In the genomic region with DNA sequence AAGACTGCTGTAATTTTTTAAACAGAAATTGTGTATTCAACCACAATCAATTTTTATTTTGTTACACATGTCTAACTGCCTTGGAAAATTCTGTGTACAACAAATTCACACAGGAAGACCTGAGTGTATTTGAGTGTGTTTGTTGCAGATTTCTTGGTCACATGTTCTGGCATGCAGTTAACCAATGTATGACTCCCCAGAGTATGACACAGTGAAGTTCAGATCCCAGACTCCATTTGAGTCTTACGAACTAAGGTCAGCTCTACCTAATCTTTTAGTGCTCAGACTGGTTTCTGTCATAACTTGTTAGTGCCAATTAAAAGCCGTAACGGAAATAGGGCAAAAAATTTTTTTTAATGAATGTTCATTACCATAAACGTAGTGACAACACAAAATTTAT, we compare ENCODE assay signal across 23 cellular contexts.
"Had no signal": no experiment of that assay in that cellular context is flagged by ENCODE, and none has a peak within 500 bp of the region (broad histone marks: within the 10 kb centered on the region; RNA-seq: fewer than 3 reads in every experiment).

No MANE protein-coding gene starts in this region.

- FAIRE-seq: endothelial cell of umbilical vein had no signal

- H3K4me3 Mint-ChIP-seq: endodermal cell; immature natural killer cell; naive B cell; nephron progenitor cell; stimulated activated naive B cell treated with anti-CD40 and anti-IgM and Interleukin-4, amounts not matched to agents 10 μg/mL and 1 μg/mL and 100 μg/mL, for 72 hours; stimulated activated naive CD8-positive, alpha-beta T cell treated with anti-CD3 and anti-CD28 coated beads, Interleukin-15, amount 100 ng/mL, for 72 hours; type B pancreatic cell had no signal

- H3K27ac Mint-ChIP-seq: endodermal cell; immature natural killer cell; naive B cell; nephron progenitor cell; stimulated activated naive B cell treated with anti-CD40 and anti-IgM and Interleukin-4, amounts not matched to agents 10 μg/mL and 1 μg/mL and 100 μg/mL, for 72 hours; stimulated activated naive CD8-positive, alpha-beta T cell treated with anti-CD3 and anti-CD28 coated beads, Interleukin-15, amount 100 ng/mL, for 72 hours; type B pancreatic cell had no signal

- H3K27ac ChIP-seq: coronary artery, parathyroid adenoma, psoas muscle, right lobe of liver, spleen had no signal

- H3K9me3 ChIP-seq: esophagus muscularis mucosa, psoas muscle, right lobe of liver, spleen had no signal

- H3K27me3 ChIP-seq: esophagus muscularis mucosa, right lobe of liver had no signal

- DNase-seq: effector CD4-positive, alpha-beta T cell; endodermal cell; immature natural killer cell; left colon; left ventricle myocardium superior; mesendoderm; naive B cell; nephron progenitor cell; psoas muscle; retina; right lobe of liver; spleen; stimulated activated CD4-positive, alpha-beta T cell treated with anti-CD3 and anti-CD28 coated beads, Interleukin-2, amount 100 ng/mL, for 24 hours; stimulated activated CD4-positive, alpha-beta T cell treated with anti-CD3 and anti-CD28 coated beads, Interleukin-4, amount 100 ng/mL, for 4 hours; stimulated activated naive B cell treated with anti-CD40 and anti-IgM and Interleukin-4, amounts not matched to agents 10 μg/mL and 1 μg/mL and 100 μg/mL, for 72 hours; stimulated activated naive CD8-positive, alpha-beta T cell treated with anti-CD3 and anti-CD28 coated beads, Interleukin-15, amount 100 ng/mL, for 72 hours; substantia nigra had no signal

- H3K9ac ChIP-seq: parathyroid adenoma had no signal

- ATAC-seq: left colon; left ventricle myocardium superior; psoas muscle; right lobe of liver; stimulated activated naive B cell treated with anti-CD40 and anti-IgM and Interleukin-4, amounts not matched to agents 10 μg/mL and 1 μg/mL and 100 μg/mL, for 72 hours; stimulated activated naive CD8-positive, alpha-beta T cell treated with anti-CD3 and anti-CD28 coated beads, Interleukin-15, amount 100 ng/mL, for 72 hours had no signal

- H3K4me1 ChIP-seq: parathyroid adenoma had no signal

- H3K4me3 ChIP-seq: coronary artery, esophagus muscularis mucosa, lung, psoas muscle, right lobe of liver, spleen had no signal

- H3K9me3 Mint-ChIP-seq: endodermal cell; stimulated activated naive CD8-positive, alpha-beta T cell treated with anti-CD3 and anti-CD28 coated beads, Interleukin-15, amount 100 ng/mL, for 72 hours; type B pancreatic cell had no signal

- H3K36me3 Mint-ChIP-seq: type B pancreatic cell had no signal

- H3K36me3 ChIP-seq: esophagus muscularis mucosa, right lobe of liver, spleen had no signal
